Comparison of ENCODE assay signal across 10 cellular contexts in genomic region chr6:52536424-52536916, GRCh38. TPM values are rescaled to one million over a fixed set of nuclear protein-coding genes. Genes with fewer than 3 reads are reported as not detected.
DNase-seq lines count a peak whose midpoint lies in the region; ATAC-seq, FAIRE-seq and TF ChIP-seq lines count a peak whose summit lies in the region.
"Had no signal": no experiment of that assay in that cellular context is flagged by ENCODE, and none has a peak within 500 bp of the region (broad histone marks: within the 10 kb centered on the region; RNA-seq: fewer than 3 reads in every experiment).

No MANE protein-coding gene starts in this region.

- no peak overlapping the region for H3K9ac ChIP-seq in astrocyte (ENCODE audit: low read length)

- H3K9me3 ChIP-seq in astrocyte (ENCODE audit: insufficient read depth, low read depth, low read length), result no peaks in the 10 kb centered on the region

- H3K4me1 ChIP-seq in astrocyte (ENCODE audit: insufficient read depth, low read length), result peaks cover 65% of the 10 kb centered on the region

- intact Hi-C loops in head of caudate nucleus (cut with DNase I), result no loop called here

- peaks cover 22% of the 10 kb centered on the region for H3K36me3 Mint-ChIP-seq in astrocyte (ENCODE audit: low read depth, unreplicated experiment)
- peaks cover 11% of the 10 kb centered on the region for H3K36me3 Mint-ChIP-seq in effector memory CD8-positive, alpha-beta T cell (ENCODE audit: insufficient read depth)

- H3K4me3 ChIP-seq in astrocyte (ENCODE audit: insufficient read depth, low read depth, low read length), result no peak overlapping the region

- peaks cover 67% of the 10 kb centered on the region for H3K4me1 Mint-ChIP-seq in astrocyte (ENCODE audit: low read depth, unreplicated experiment)
- H3K4me1 Mint-ChIP-seq in effector memory CD8-positive, alpha-beta T cell (ENCODE audit: low read depth in 2 of 2), result peaks cover 37 to 44% of the 10 kb centered on the region in 2 donors

- H3K79me2 ChIP-seq in astrocyte (ENCODE audit: insufficient read depth, low read length), result peaks cover 82% of the 10 kb centered on the region

- H2AFZ ChIP-seq in astrocyte (ENCODE audit: low read depth, low read length), result no peak overlapping the region

- H3K9me3 Mint-ChIP-seq in astrocyte (ENCODE audit: unreplicated experiment), result peaks cover 2% of the 10 kb centered on the region
- no peaks in the 10 kb centered on the region for H3K9me3 Mint-ChIP-seq in effector memory CD8-positive, alpha-beta T cell

- no peaks in the 10 kb centered on the region for H3K27me3 Mint-ChIP-seq in astrocyte (ENCODE audit: low read depth, unreplicated experiment)
- H3K27me3 Mint-ChIP-seq in effector memory CD8-positive, alpha-beta T cell, result no peaks in the 10 kb centered on the region

- peak overlapping the region; percentile 53 for H3K27ac Mint-ChIP-seq in astrocyte (ENCODE audit: unreplicated experiment)
- H3K27ac Mint-ChIP-seq in effector memory CD8-positive, alpha-beta T cell, result peak overlapping the region in 1 of 2 donors; percentile 51

- ATAC-seq in HG03045 (IDR thresholded peaks at IDR 0.05; ENCODE audit: unreplicated experiment), result peak; percentile 47
- ATAC-seq in effector memory CD8-positive, alpha-beta T cell (replicated peaks), result no peak

- FAIRE-seq in astrocyte (lab: Jason Lieb, UNC), result no peak
- FAIRE-seq: colon had no signal

- peaks cover 13% of the 10 kb centered on the region for H3K36me3 ChIP-seq in astrocyte (ENCODE audit: insufficient read depth, low read length)

- TF ChIP-seq CTCF in GM12873 (IDR thresholded peaks at IDR 0.05; ENCODE audit: insufficient read depth, low read depth, low read length, missing control alignments), result peak; percentile 55
- no peak for TF ChIP-seq CTCF in GM20000 (IDR thresholded peaks at IDR 0.05; ENCODE audit: extremely low read depth, missing control alignments)
- TF ChIP-seq CTCF in astrocyte (IDR thresholded peaks at IDR 0.05; ENCODE audit: insufficient read depth, low read depth, low read length), result no peak

- no peak overlapping the region for H3K4me3 Mint-ChIP-seq in astrocyte (ENCODE audit: unreplicated experiment)
- peak overlapping the region in 1 of 2 donors; percentile 0 for H3K4me3 Mint-ChIP-seq in effector memory CD8-positive, alpha-beta T cell

- H3K27ac ChIP-seq in astrocyte (ENCODE audit: low read depth, low read length), result peak overlapping the region; percentile 7

- H3K4me2 ChIP-seq in astrocyte (ENCODE audit: low read length), result no peak overlapping the region

- DNase-seq in GM20000 (ENCODE audit: low spot score) (peak; percentile 25), astrocyte (ENCODE audit: low read depth) (no peak), head of caudate nucleus (no peak), NCI-H1105 (lab: John Stamatoyannopoulos, UW) (no peak)
- no peak for DNase-seq in stimulated activated CD4-positive, alpha-beta T cell treated with anti-CD3 and anti-CD28 coated beads, Interleukin-1b, Interleukin-23, amount 100 ng/mL, for 48 hours
- no peak for DNase-seq in effector memory CD8-positive, alpha-beta T cell
- DNase-seq: NCI-H510A had no signal

- no peaks in the 10 kb centered on the region for H4K20me1 ChIP-seq in astrocyte (ENCODE audit: insufficient read depth, low read length)

- H3K27me3 ChIP-seq in astrocyte (ENCODE audit: insufficient read depth, low read length), result no peaks in the 10 kb centered on the region

RNA-seq across cellular contexts. Expression of gene TRAM2, which starts 40.4 kb away (rescaled TPM):
- 88.7 and 93.4 TPM in 2 replicates for total RNA-seq in astrocyte
